In genomic region chr9:20078246-20078645, GRCh38 we compare ENCODE assay signal across 35 cellular contexts.
"Had no signal": no experiment of that assay in that cellular context is flagged by ENCODE, and none has a peak within 500 bp of the region (broad histone marks: within the 10 kb centered on the region; RNA-seq: fewer than 3 reads in every experiment).

No MANE protein-coding gene starts in this region.

- H3K27me3 Mint-ChIP-seq: activated B cell treated with CpG ODN at 0.5 μM for 24 hours; activated CD4-positive, alpha-beta memory T cell treated with anti-CD3 and anti-CD28 coated beads for 36 hours; activated CD8-positive, alpha-beta T cell treated with anti-CD3 and anti-CD28 coated beads for 36 hours had no signal

- H3K36me3 ChIP-seq: adrenal gland, brain microvascular endothelial cell, breast epithelium had no signal

- H3K9me3 ChIP-seq: adrenal gland, body of pancreas, breast epithelium had no signal

- H3K4me1 Mint-ChIP-seq: activated B cell treated with CpG ODN at 0.5 μM for 24 hours; activated CD4-positive, alpha-beta T cell treated with anti-CD3 and anti-CD28 coated beads, Interleukin-2, amount 10 ng/mL, durations not matched to agents 24 days and 14 days; activated naive CD8-positive, alpha-beta T cell treated with anti-CD3 and anti-CD28 coated beads for 36 hours; activated T-helper 17 cell treated with anti-CD3 and anti-CD28 coated beads, Interleukin-2, amount 50 U/mL, for 72 hours had no signal

- H3K4me3 ChIP-seq: adrenal gland, body of pancreas, breast epithelium had no signal

- ATAC-seq: activated CD8-positive, alpha-beta T cell treated with anti-CD3 and anti-CD28 coated beads for 36 hours; activated naive CD4-positive, alpha-beta T cell treated with anti-CD3 and anti-CD28 coated beads, Interleukin-2, amount 50 U/mL, for 72 hours; activated T-cell treated with anti-CD3 and anti-CD28 coated beads, Interleukin-2, amount 50 U/mL, for 4 hours; activated T-cell treated with anti-CD3 and anti-CD28 coated beads, Interleukin-2, amount 50 U/mL, for 72 hours; activated T-helper 17 cell treated with anti-CD3 and anti-CD28 coated beads, Interleukin-2, amount 50 U/mL, for 72 hours; body of pancreas had no signal

- H3K27ac ChIP-seq: adrenal gland, body of pancreas, brain microvascular endothelial cell, breast epithelium, VCaP had no signal

- H3K9me3 Mint-ChIP-seq: activated B cell treated with CpG ODN at 0.5 μM for 24 hours; activated CD4-positive, alpha-beta memory T cell treated with anti-CD3 and anti-CD28 coated beads for 36 hours; activated CD8-positive, alpha-beta T cell treated with anti-CD3 and anti-CD28 coated beads for 36 hours; activated naive CD4-positive, alpha-beta T cell treated with anti-CD3 and anti-CD28 coated beads for 36 hours; activated naive CD4-positive, alpha-beta T cell treated with anti-CD3 and anti-CD28 coated beads, Interleukin-2, amount 50 U/mL, for 72 hours; activated T-cell treated with anti-CD3 and anti-CD28 coated beads, Interleukin-2, amount 50 U/mL, for 4 hours; activated T-helper 17 cell treated with anti-CD3 and anti-CD28 coated beads, Interleukin-2, amount 50 U/mL, for 72 hours; T-helper 1 cell treated with Interleukin-12 subunit alpha and Interleukin-12 subunit beta and Interleukin-4 antibody, amounts not matched to agents 30 μg/mL and 1 μg/mL, for 36 hours; T-helper 2 cell treated with Interferon-gamma antibody and Interleukin-4, amounts not matched to agents 5 μg/mL and 100 μg/mL, for 36 hours had no signal

- H3K27ac Mint-ChIP-seq: activated B cell treated with CpG ODN at 0.5 μM for 24 hours; activated CD4-positive, alpha-beta memory T cell treated with anti-CD3 and anti-CD28 coated beads for 36 hours; activated CD4-positive, alpha-beta T cell treated with anti-CD3 and anti-CD28 coated beads, Interleukin-2, amount 10 ng/mL, durations not matched to agents 24 days and 14 days; activated CD8-positive, alpha-beta T cell treated with anti-CD3 and anti-CD28 coated beads for 36 hours; activated naive CD4-positive, alpha-beta T cell treated with anti-CD3 and anti-CD28 coated beads for 36 hours; activated naive CD4-positive, alpha-beta T cell treated with anti-CD3 and anti-CD28 coated beads, Interleukin-2, amount 50 U/mL, for 72 hours; activated naive CD8-positive, alpha-beta T cell treated with anti-CD3 and anti-CD28 coated beads for 36 hours; activated T-helper 1 cell treated with anti-CD3 and anti-CD28 coated beads, Interleukin-12 subunit alpha, Interleukin-12 subunit beta, Interleukin-2, Interleukin-4 antibody, amounts not matched to agents 30 ng/mL and 10 ng/mL and 1 ng/mL, durations not matched to agents 14 hours and 24 hours and 36 hours; activated T-helper 17 cell treated with anti-CD3 and anti-CD28 coated beads, Interleukin-2, amount 50 U/mL, for 72 hours; T-helper 1 cell treated with Interleukin-12 subunit alpha and Interleukin-12 subunit beta and Interleukin-4 antibody, amounts not matched to agents 30 μg/mL and 1 μg/mL, for 36 hours; T-helper 2 cell treated with Interferon-gamma antibody and Interleukin-4, amounts not matched to agents 5 μg/mL and 100 μg/mL, for 36 hours had no signal

- H3K27me3 ChIP-seq: adrenal gland, body of pancreas, brain microvascular endothelial cell, breast epithelium had no signal

- H3K4me1 ChIP-seq: adrenal gland, body of pancreas, breast epithelium had no signal

- H3K4me3 Mint-ChIP-seq: activated B cell treated with CpG ODN at 0.5 μM for 24 hours; activated CD4-positive, alpha-beta memory T cell treated with anti-CD3 and anti-CD28 coated beads for 36 hours; activated CD4-positive, alpha-beta T cell treated with anti-CD3 and anti-CD28 coated beads, Interleukin-2, amount 10 ng/mL, durations not matched to agents 24 days and 14 days; activated CD8-positive, alpha-beta T cell treated with anti-CD3 and anti-CD28 coated beads for 36 hours; activated naive CD4-positive, alpha-beta T cell treated with anti-CD3 and anti-CD28 coated beads for 36 hours; activated naive CD8-positive, alpha-beta T cell treated with anti-CD3 and anti-CD28 coated beads for 36 hours; activated T-cell treated with anti-CD3 and anti-CD28 coated beads, Interleukin-2, amount 50 U/mL, for 4 hours; activated T-cell treated with anti-CD3 and anti-CD28 coated beads, Interleukin-2, amount 50 U/mL, for 72 hours; activated T-helper 1 cell treated with anti-CD3 and anti-CD28 coated beads, Interleukin-12 subunit alpha, Interleukin-12 subunit beta, Interleukin-2, Interleukin-4 antibody, amounts not matched to agents 30 ng/mL and 10 ng/mL and 1 ng/mL, durations not matched to agents 14 hours and 24 hours and 36 hours; activated T-helper 17 cell treated with anti-CD3 and anti-CD28 coated beads, Interleukin-2, amount 50 U/mL, for 72 hours; T-helper 1 cell treated with Interleukin-12 subunit alpha and Interleukin-12 subunit beta and Interleukin-4 antibody, amounts not matched to agents 30 μg/mL and 1 μg/mL, for 36 hours; T-helper 2 cell treated with Interferon-gamma antibody and Interleukin-4, amounts not matched to agents 5 μg/mL and 100 μg/mL, for 36 hours had no signal

- DNase-seq: activated B cell treated with CpG ODN at 0.5 μM for 24 hours; activated CD4-positive, alpha-beta memory T cell treated with anti-CD3 and anti-CD28 coated beads for 36 hours; activated CD4-positive, alpha-beta T cell treated with anti-CD3 and anti-CD28 coated beads for 4 hours; activated CD4-positive, alpha-beta T cell treated with anti-CD3 and anti-CD28 coated beads, Interleukin-2, amount 10 ng/mL, durations not matched to agents 24 days and 14 days; activated CD4-positive, alpha-beta T cell treated with anti-CD3 and anti-CD28 coated beads, Interleukin-2, amount 50 U/mL, for 1 hour; activated CD4-positive, alpha-beta T cell treated with anti-CD3 and anti-CD28 coated beads, Interleukin-2, amount 50 U/mL, for 4 hours; activated CD4-positive, CD25-positive, alpha-beta regulatory T cell treated with anti-CD3 and anti-CD28 coated beads, Interleukin-2, amount 50 U/mL, for 72 hours; activated CD8-positive, alpha-beta memory T cell treated with anti-CD3 and anti-CD28 coated beads, Interleukin-2, amount 50 U/mL, for 4 hours; activated CD8-positive, alpha-beta T cell treated with anti-CD3 and anti-CD28 coated beads for 36 hours; activated effector memory CD4-positive, alpha-beta T cell treated with anti-CD3 and anti-CD28 coated beads, Interleukin-2, amount 50 U/mL, for 16 hours; activated gamma-delta T cell treated with Interleukin-2 at 50 U/mL for 16 hours; activated naive CD4-positive, alpha-beta T cell; activated naive CD4-positive, alpha-beta T cell treated with anti-CD3 and anti-CD28 coated beads for 36 hours; activated naive CD4-positive, alpha-beta T cell treated with anti-CD3 and anti-CD28 coated beads, Interleukin-2, amount 50 U/mL, for 16 hours; activated naive CD8-positive, alpha-beta T cell treated with anti-CD3 and anti-CD28 coated beads for 36 hours; activated T-cell treated with anti-CD3 and anti-CD28 coated beads for 4 hours; activated T-cell treated with anti-CD3 and anti-CD28 coated beads, Interleukin-2, amount 50 U/mL, for 1 hour; activated T-cell treated with anti-CD3 and anti-CD28 coated beads, Interleukin-2, amount 50 U/mL, for 4 hours; activated T-cell treated with anti-CD3 and anti-CD28 coated beads, Interleukin-2, amount 50 U/mL, for 72 hours; adrenal gland; amniotic stem cell; aorta; body of pancreas; brain microvascular endothelial cell; central memory CD4-positive, alpha-beta T cell; T-helper 1 cell; T-helper 2 cell; T-helper 9 cell had no signal

- H3K36me3 Mint-ChIP-seq: activated CD4-positive, alpha-beta memory T cell treated with anti-CD3 and anti-CD28 coated beads for 36 hours; activated naive CD4-positive, alpha-beta T cell treated with anti-CD3 and anti-CD28 coated beads, Interleukin-2, amount 50 U/mL, for 72 hours; activated naive CD8-positive, alpha-beta T cell treated with anti-CD3 and anti-CD28 coated beads for 36 hours had no signal
